Comparison of ENCODE assay signal across 1 cellular context in the genomic region with DNA sequence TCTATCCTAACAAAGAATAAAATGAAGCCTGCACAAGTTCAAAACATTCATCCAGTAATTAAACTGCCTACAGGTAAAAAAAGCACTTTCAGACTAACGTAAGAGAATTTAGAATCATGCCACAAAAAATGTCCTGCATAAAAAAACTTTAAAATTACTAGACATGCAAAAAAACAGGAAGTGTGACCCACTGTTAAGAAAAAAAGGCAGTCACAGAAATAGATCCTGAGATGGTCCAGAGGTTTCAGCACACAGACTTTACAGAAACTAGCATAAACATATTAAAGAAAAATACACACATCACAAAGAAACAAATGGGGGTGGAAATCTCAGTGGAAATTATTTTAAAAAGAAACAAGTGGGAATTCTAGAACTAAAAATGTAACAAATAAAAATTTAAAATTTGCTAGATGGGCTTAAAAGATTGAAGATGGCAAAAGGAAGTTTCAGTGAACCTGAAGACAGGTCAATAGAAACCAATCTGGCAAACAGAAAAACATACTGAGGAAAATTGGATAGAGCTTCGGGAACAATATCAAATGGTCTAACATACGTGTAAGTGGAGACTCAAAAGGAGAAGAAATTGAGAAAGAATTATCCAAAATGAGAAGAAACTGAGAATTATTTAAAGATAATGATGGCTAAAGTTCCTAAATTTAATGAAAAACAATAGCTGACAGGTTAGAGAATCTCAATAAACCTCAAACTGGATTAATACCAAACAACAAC.
TF ChIP-seq lines count a peak whose summit lies in the region.

No MANE protein-coding gene starts in this region.

TF ChIP-seq in endothelial cell of umbilical vein, 7 proteins besides CTCF, POLR2A, EP300 and RAD21:
- no peak for TF ChIP-seq FOS (IDR thresholded peaks at IDR 0.05; ENCODE audit: borderline replicate concordance, insufficient read depth, low read length)
TF ChIP-seq in endothelial cell of umbilical vein: peak in this region for 0.
